ENCODE assay signal across 20 cellular contexts in genomic region chr3:193662757-193663322, GRCh38.
"Had no signal": no experiment of that assay in that cellular context is flagged by ENCODE, and none has a peak within 500 bp of the region (broad histone marks: within the 10 kb centered on the region; RNA-seq: fewer than 3 reads in every experiment).

No MANE protein-coding gene starts in this region.

- H2AFZ ChIP-seq: parathyroid adenoma had no signal

- FAIRE-seq: frontal cortex had no signal

- H3K27me3 ChIP-seq: esophagus squamous epithelium, upper lobe of right lung had no signal

- H3K9me3 ChIP-seq: esophagus squamous epithelium, mucosa of descending colon, thoracic aorta, upper lobe of right lung had no signal

- H3K27ac Mint-ChIP-seq: activated naive CD4-positive, alpha-beta T cell treated with anti-CD3 and anti-CD28 coated beads, Interleukin-2, amount 10 ng/mL, durations not matched to agents 7 days and 5 days; activated T-helper 2 cell treated with anti-CD3 and anti-CD28 coated beads, Interferon-gamma antibody, Interleukin-2, Interleukin-4, amounts not matched to agents 10 μg/mL and 5 μg/mL and 100 μg/mL, durations not matched to agents 14 hours and 24 hours and 36 hours; naive thymus-derived CD8-positive, alpha-beta T cell had no signal

- H3K4me3 ChIP-seq: esophagus squamous epithelium, mucosa of descending colon, thoracic aorta, upper lobe of right lung had no signal

- H3K79me2 ChIP-seq: parathyroid adenoma had no signal

- ATAC-seq: left colon; mucosa of descending colon; naive thymus-derived CD8-positive, alpha-beta T cell; upper lobe of right lung had no signal

- H3K27me3 Mint-ChIP-seq: activated naive CD4-positive, alpha-beta T cell treated with anti-CD3 and anti-CD28 coated beads, Interleukin-2, amount 10 ng/mL, durations not matched to agents 7 days and 5 days; central memory CD8-positive, alpha-beta T cell; naive thymus-derived CD8-positive, alpha-beta T cell had no signal

- H3K4me1 ChIP-seq: esophagus squamous epithelium, parathyroid adenoma, upper lobe of right lung had no signal

- H3K4me3 Mint-ChIP-seq: activated naive CD4-positive, alpha-beta T cell treated with anti-CD3 and anti-CD28 coated beads, Interleukin-2, amount 10 ng/mL, durations not matched to agents 7 days and 5 days; central memory CD8-positive, alpha-beta T cell; immature natural killer cell; naive thymus-derived CD8-positive, alpha-beta T cell had no signal

- H3K4me1 Mint-ChIP-seq: activated naive CD4-positive, alpha-beta T cell treated with anti-CD3 and anti-CD28 coated beads, Interleukin-2, amount 10 ng/mL, durations not matched to agents 7 days and 5 days; central memory CD8-positive, alpha-beta T cell; immature natural killer cell; naive thymus-derived CD8-positive, alpha-beta T cell had no signal

- H3K9ac ChIP-seq: parathyroid adenoma had no signal

- H3K27ac ChIP-seq: esophagus squamous epithelium, parathyroid adenoma, thoracic aorta, upper lobe of right lung had no signal

- DNase-seq: activated naive CD4-positive, alpha-beta T cell treated with anti-CD3 and anti-CD28 coated beads, Interleukin-2, amount 10 ng/mL, durations not matched to agents 7 days and 5 days; activated T-cell treated with anti-CD3 and anti-CD28 coated beads for 4 hours; cortex of kidney; effector CD4-positive, alpha-beta T cell; esophagus squamous epithelium; head of caudate nucleus; immature natural killer cell; left colon; mammary epithelial cell; mucosa of descending colon; naive thymus-derived CD8-positive, alpha-beta T cell; stimulated activated CD4-positive, alpha-beta T cell treated with anti-CD3 and anti-CD28 coated beads, Interleukin-12 subunit alpha, Interleukin-12 subunit beta, amount 100 ng/mL, for 4 hours; stimulated activated CD4-positive, alpha-beta T cell treated with anti-CD3 and anti-CD28 coated beads, Interleukin-2, amount 100 ng/mL, for 24 hours; SW 1271; upper lobe of right lung had no signal

- H3K9me3 Mint-ChIP-seq: activated naive CD4-positive, alpha-beta T cell treated with anti-CD3 and anti-CD28 coated beads, Interleukin-2, amount 10 ng/mL, durations not matched to agents 7 days and 5 days; activated T-helper 2 cell treated with anti-CD3 and anti-CD28 coated beads, Interferon-gamma antibody, Interleukin-2, Interleukin-4, amounts not matched to agents 10 μg/mL and 5 μg/mL and 100 μg/mL, durations not matched to agents 14 hours and 24 hours and 36 hours; central memory CD8-positive, alpha-beta T cell; immature natural killer cell; naive thymus-derived CD8-positive, alpha-beta T cell had no signal
